1 cellular context compared by ENCODE assay signal in genomic region chr12:46265734-46266133, GRCh38.
A peak's percentile ranks its signal among the peaks of the same experiment; 100 is the strongest.
TF ChIP-seq lines count a peak whose summit lies in the region.

No MANE protein-coding gene starts in this region.

TF ChIP-seq in GM12878, 131 proteins besides CTCF, POLR2A, EP300 and RAD21 (continued from another document and continues in another):
- TF ChIP-seq MLLT1 (IDR thresholded peaks at IDR 0.05) (peak; percentile 71; the same call in 1 of the 2 replicates), NBN (IDR thresholded peaks at IDR 0.05) (no peak), NFYA (IDR thresholded peaks at IDR 0.05; ENCODE audit: borderline replicate concordance, low read depth, low read length) (no peak), MXI1 (IDR thresholded peaks at IDR 0.05; ENCODE audit: low read depth, low read length) (peak; percentile 43; the same call in 1 of the 2 replicates), FOXK2 (IDR thresholded peaks at IDR 0.05) (no peak), CREM (IDR thresholded peaks at IDR 0.05; ENCODE audit: low read depth) (no peak), MYB (IDR thresholded peaks at IDR 0.05; ENCODE audit: borderline replicate concordance, low read depth, low read length) (no peak), CBX3 (IDR thresholded peaks at IDR 0.05; ENCODE audit: borderline replicate concordance, low read depth) (no peak), EZH2 (IDR thresholded peaks at IDR 0.05; ENCODE audit: borderline replicate concordance, control insufficient read depth, low read depth, low read length) (no peak), ATF2 (IDR thresholded peaks at IDR 0.05; ENCODE audit: low read length) (no peak), ZBTB33 (IDR thresholded peaks at IDR 0.05) (no peak), HDAC2 (IDR thresholded peaks at IDR 0.05) (no peak), ZZZ3 (IDR thresholded peaks at IDR 0.05; ENCODE audit: control insufficient read depth, insufficient read length, low read depth) (no peak), PAX5 (IDR thresholded peaks at IDR 0.05; ENCODE audit: borderline replicate concordance, low read depth, low read length) (peak; percentile 41; the same call in 1 of the 2 replicates), USF1 (IDR thresholded peaks at IDR 0.05; ENCODE audit: borderline replicate concordance, extremely low read length, insufficient read depth, low read depth, low read length) (no peak), NRF1 (conservative IDR thresholded peaks at IDR 0.05; ENCODE audit: low read depth, low read length) (no peak), SP1 (IDR thresholded peaks at IDR 0.05; ENCODE audit: low read depth, low read length) (no peak), BHLHE40 (IDR thresholded peaks at IDR 0.05; ENCODE audit: borderline replicate concordance in 1 of 2, low read depth in 2 of 2, low read length in 1 of 2) (no peak), SMAD1 (IDR thresholded peaks at IDR 0.05; ENCODE audit: low read depth, partially characterized antibody) (no peak), CBX5 (IDR thresholded peaks at IDR 0.05; ENCODE audit: low read depth) (no peak), ATF3 (IDR thresholded peaks at IDR 0.05; ENCODE audit: borderline replicate concordance, extremely low read depth, low read depth, low read length) (no peak), ZBTB11 (CRISPR knock-in tag; IDR thresholded peaks at IDR 0.05) (no peak), ZSCAN29 (IDR thresholded peaks at IDR 0.05) (no peak), ZNF687 (IDR thresholded peaks at IDR 0.05) (no peak), ESRRA (IDR thresholded peaks at IDR 0.05; ENCODE audit: low read length) (no peak), NFIC (IDR thresholded peaks at IDR 0.05; ENCODE audit: low read depth, low read length) (no peak), CEBPZ (IDR thresholded peaks at IDR 0.05; ENCODE audit: low read depth, low read length) (no peak), JUNB (IDR thresholded peaks at IDR 0.05) (no peak), RUNX3 (IDR thresholded peaks at IDR 0.05; ENCODE audit: low read length) (peak; percentile 36; the same call in 1 of the 2 replicates), CHD1 (IDR thresholded peaks at IDR 0.05; ENCODE audit: low read depth, low read length) (no peak), ZNF24 (IDR thresholded peaks at IDR 0.05) (no peak), TAF1 (IDR thresholded peaks at IDR 0.05; ENCODE audit: borderline replicate concordance, low read depth, low read length) (peak; percentile 44; the same call in 1 of the 2 replicates), TARDBP (IDR thresholded peaks at IDR 0.05; ENCODE audit: borderline replicate concordance) (no peak), GABPA (IDR thresholded peaks at IDR 0.05; ENCODE audit: low read depth) (no peak), POLR2AphosphoS2 (IDR thresholded peaks at IDR 0.05; ENCODE audit: low read depth, low read length) (no peak), NR2C2 (IDR thresholded peaks at IDR 0.05; ENCODE audit: borderline replicate concordance, control insufficient read depth, insufficient read length, low read depth) (no peak), ELK1 (IDR thresholded peaks at IDR 0.05; ENCODE audit: low read depth, low read length) (no peak), SUZ12 (IDR thresholded peaks at IDR 0.05; ENCODE audit: unreplicated experiment) (no peak), RELA (IDR thresholded peaks at IDR 0.05; ENCODE audit: borderline replicate concordance, partially characterized antibody) (no peak), PML (IDR thresholded peaks at IDR 0.05; ENCODE audit: low read length) (0 out of 2 replicates have a peak, but pooled peaks have one; percentile 16), SMC3 (IDR thresholded peaks at IDR 0.05; ENCODE audit: borderline replicate concordance, low read length) (no peak; the same call in 1 of the 2 replicates), WRNIP1 (IDR thresholded peaks at IDR 0.05; ENCODE audit: borderline replicate concordance, low read depth, low read length) (0 out of 2 replicates have a peak, but pooled peaks have one; percentile 30), BMI1 (IDR thresholded peaks at IDR 0.05; ENCODE audit: borderline replicate concordance) (no peak), POU2F2 (IDR thresholded peaks at IDR 0.05; ENCODE audit: borderline replicate concordance, low read depth, low read length) (peak; percentile 58; the same call in 2 of the 3 replicates), STAT1 (conservative IDR thresholded peaks at IDR 0.05) (no peak), MAX (IDR thresholded peaks at IDR 0.05; ENCODE audit: low read depth, low read length) (no peak), EGR1 (IDR thresholded peaks at IDR 0.05; ENCODE audit: borderline replicate concordance in 1 of 2, low read depth in 2 of 2, low read length in 2 of 2) (peak in 1 of 2 experiments; percentile 65; a peak in 1 of 3 replicates)
